Comparison of ENCODE assay signal across 8 cellular contexts in the genomic region with DNA sequence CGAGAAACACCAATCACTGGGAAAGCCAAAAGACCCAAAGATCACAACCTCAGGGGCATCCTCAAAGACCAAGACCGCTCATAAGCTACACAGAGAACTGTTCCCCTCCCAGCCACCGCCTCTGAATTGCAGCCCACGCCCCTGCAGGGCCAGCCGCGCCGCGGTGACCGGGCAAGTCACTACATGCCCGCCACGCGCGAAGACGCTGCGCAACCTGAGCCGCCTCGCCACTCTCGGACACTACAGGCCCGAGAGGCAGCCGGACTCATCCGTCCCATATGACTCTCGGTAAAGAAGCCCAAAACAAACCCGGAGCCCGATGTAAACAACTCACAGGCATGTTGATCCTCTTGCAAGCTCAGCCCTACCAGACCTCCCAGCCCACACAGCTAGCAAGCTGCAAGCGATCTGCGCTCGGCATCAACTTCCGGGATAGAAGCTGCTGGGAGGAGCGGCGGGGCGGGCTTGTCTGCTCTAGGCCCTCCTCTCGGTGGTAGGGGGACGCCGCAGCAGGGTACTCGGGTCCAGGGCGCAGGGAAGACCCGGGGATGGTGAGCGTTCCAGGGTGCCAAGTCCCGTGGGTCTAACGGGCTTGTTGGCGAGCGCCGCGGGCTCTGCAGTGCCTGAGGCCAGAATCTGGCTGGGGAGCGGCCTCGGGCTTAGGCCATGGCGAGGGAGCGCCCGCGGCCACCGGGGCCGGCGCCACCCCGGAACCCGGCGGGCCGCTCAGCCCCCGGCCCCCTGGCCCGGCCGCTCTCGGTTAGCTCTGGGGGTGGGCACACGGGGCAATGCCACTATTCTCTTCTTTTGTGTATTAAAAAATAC. TPM values are rescaled to one million over a fixed set of nuclear protein-coding genes. Genes with fewer than 3 reads are reported as not detected.
DNase-seq lines count a peak whose midpoint lies in the region; ATAC-seq and TF ChIP-seq lines count a peak whose summit lies in the region.

A gene (minus strand): TSS at position 412 of the 825 bp plus-strand sequence. CDS start 72 bp downstream, at position 340.

- H3K4me1 ChIP-seq in PC-3 (ENCODE audit: insufficient read depth, low read length) (peaks cover 13% of the 10 kb centered on the region), mucosa of rectum (ENCODE audit: control insufficient read depth in 2 of 2, insufficient read depth in 2 of 2, low read length in 2 of 2) (peaks cover 2 to 6% of the 10 kb centered on the region in 2 donors)

- H2AFZ ChIP-seq in PC-3 (ENCODE audit: low read length): peak within 1 kb of the TSS; percentile 92

- H4K20me1 ChIP-seq in PC-3 (ENCODE audit: low read length): no peaks in the 10 kb centered on the region

- TSS peak; percentile 74 for BruUV-seq in PC-3 (replicated peaks; lab: Mats Ljungman, UMichigan)

- CTCF ChIA-PET in PC-3 (lab: Charles Lee): no interaction called here

- no peaks in the 10 kb centered on the region for H3K27me3 ChIP-seq in PC-3 (ENCODE audit: low read length)
- H3K27me3 ChIP-seq in mucosa of rectum (ENCODE audit: control insufficient read depth in 2 of 2, insufficient read depth in 2 of 2, low read length in 2 of 2): no peaks in the 10 kb centered on the region

- H3K9me3 ChIP-seq in PC-3 (ENCODE audit: low read length) (no peaks in the 10 kb centered on the region), mucosa of rectum (ENCODE audit: control insufficient read depth in 2 of 2, low read length in 2 of 2) (no peaks in the 10 kb centered on the region)

- H3F3A ChIP-seq in PC-3 (ENCODE audit: low read length, unreplicated experiment): no peaks in the 10 kb centered on the region

- DNase-seq in DMS153 (lab: John Stamatoyannopoulos, UW): peak; percentile 58
- DNase-seq in Jurkat, Clone E6-1 (ENCODE audit: low read depth, low spot score): peak; percentile 88
- DNase-seq in PC-3: peak; percentile 82
- DNase-seq in activated T-cell treated with anti-CD3 and anti-CD28 coated beads for 48 hours (ENCODE audit: low read depth): peak; percentile 82
- DNase-seq in epithelial cell of proximal tubule (ENCODE audit: low read depth): peak; percentile 46
- peak; percentile 73 to 76 for DNase-seq in stimulated activated CD8-positive, alpha-beta memory T cell treated with anti-CD3 and anti-CD28 coated beads, Interleukin-4, amount 100 ng/mL, for 4 hours (ENCODE audit: low read depth in 2 of 2, low spot score in 1 of 2)

- H3K36me3 ChIP-seq in PC-3 (ENCODE audit: low read depth, low read length) (no peaks in the 10 kb centered on the region), mucosa of rectum (ENCODE audit: control insufficient read depth in 2 of 2, insufficient read depth in 2 of 2, low read length in 2 of 2) (peaks cover 14 to 18% of the 10 kb centered on the region in 2 donors)

- peak within 1 kb of the TSS; percentile 76 for H3K9ac ChIP-seq in PC-3 (ENCODE audit: low read length)
- H3K9ac ChIP-seq in mucosa of rectum (ENCODE audit: low read depth in 1 of 2, low read length in 2 of 2): peak within 1 kb of the TSS; percentile 89 to 97

- peak within 1 kb of the TSS; percentile 87 for H3K4me3 ChIP-seq in Jurkat, Clone E6-1 (ENCODE audit: low read length)
- H3K4me3 ChIP-seq in PC-3 (ENCODE audit: low read length) (peak within 1 kb of the TSS; percentile 84), epithelial cell of proximal tubule (ENCODE audit: low read depth, low read length) (peak within 1 kb of the TSS; percentile 92), mucosa of rectum (ENCODE audit: low read length in 2 of 2) (peak within 1 kb of the TSS; percentile 92 to 97)

- no peak for TF ChIP-seq CTCF in PC-3 (conservative IDR thresholded peaks at IDR 0.05; ENCODE audit: low read depth, low read length)
- no peak for TF ChIP-seq CTCF in epithelial cell of proximal tubule (conservative IDR thresholded peaks at IDR 0.05; ENCODE audit: low read depth, low read length)

- H3K9me2 ChIP-seq in PC-3 (replicated peaks; ENCODE audit: low read length): no peaks in the 10 kb centered on the region

- H3K79me2 ChIP-seq in PC-3 (ENCODE audit: low read length): peaks cover 19% of the 10 kb centered on the region

- intact Hi-C loops in PC-3 (cut with micrococcal nuclease): loop anchor here (2.0 to 5.0 kb wide), 4 partner anchors 35 to 245 kb away; a partner anchor contains a TSS

- POLR2A ChIA-PET in PC-3 (lab: Charles Lee; ENCODE audit: unreplicated experiment): interaction anchor here (0.5 to 0.6 kb wide), 2 partner anchors 108 to 186 kb away, joined by 3 read pairs; no protein-coding TSS in a partner anchor

- H3K27ac ChIP-seq in PC-3 (ENCODE audit: low read length): peak within 1 kb of the TSS; percentile 51
- peak within 1 kb of the TSS; percentile 95 for H3K27ac ChIP-seq in mucosa of rectum (ENCODE audit: low read depth in 2 of 2, low read length in 2 of 2)

- H3K4me2 ChIP-seq in PC-3 (ENCODE audit: low read length): peak within 1 kb of the TSS; percentile 88

- ATAC-seq in GM21619 (IDR thresholded peaks at IDR 0.05; ENCODE audit: unreplicated experiment) (peak; percentile 92), PC-3 (peak; percentile 91)

RNA-seq across cellular contexts. Expression of the gene that starts here (rescaled TPM):
- 90.7 TPM for polyA plus RNA-seq in Jurkat, Clone E6-1 (2012; ENCODE audit: insufficient read depth, insufficient read length)
- 33.9 and 48.5 TPM in 2 replicates for total RNA-seq in PC-3 (2014; rRNA removed)
- 106 and 231 TPM in 2 replicates for total RNA-seq in epithelial cell of proximal tubule

Comparison
In these comparisons a context has a peak if more than half of its experiments do, and no peak if none do; other contexts are left out.
1. Peak in every context shown above with its lines: DNase-seq, ATAC-seq, H3K4me3 ChIP-seq and H3K27ac ChIP-seq.